In genomic region chr14:61483477-61483876, GRCh38 we compare ENCODE assay signal across 24 cellular contexts.
DNase-seq lines count a peak whose midpoint lies in the region; ATAC-seq and TF ChIP-seq lines count a peak whose summit lies in the region.
"Had no signal": no experiment of that assay in that cellular context is flagged by ENCODE, and none has a peak within 500 bp of the region (broad histone marks: within the 10 kb centered on the region; RNA-seq: fewer than 3 reads in every experiment).

No MANE protein-coding gene starts in this region.

- ATAC-seq in CD8-positive, alpha-beta T cell = no peak
- no peak for ATAC-seq in activated naive CD8-positive, alpha-beta T cell treated with anti-CD3 and anti-CD28 coated beads, Interleukin-2, amount 10 ng/mL, durations not matched to agents 7 days and 5 days (ENCODE audit: low read depth)
- ATAC-seq in natural killer cell treated with Interleukin-12 subunit alpha and Interleukin-12 subunit beta and Interleukin-15 and Interleukin-18, amount 100 ng/mL, for 72 hours = peak; percentile 55 to 74
- no peak for ATAC-seq in GM21619 (IDR thresholded peaks at IDR 0.05; ENCODE audit: unreplicated experiment)
- ATAC-seq: lower lobe of right lung; stimulated activated naive B cell treated with anti-CD40 and anti-IgM and Interleukin-4, amounts not matched to agents 10 μg/mL and 1 μg/mL and 100 μg/mL, for 72 hours had no signal

- no peaks in the 10 kb centered on the region for H3K9me3 Mint-ChIP-seq in activated CD4-positive, alpha-beta memory T cell treated with anti-CD3 and anti-CD28 coated beads for 36 hours
- H3K9me3 Mint-ChIP-seq in activated CD4-positive, alpha-beta memory T cell treated with anti-CD3 and anti-CD28 coated beads, Interleukin-2, amount 10 ng/mL, durations not matched to agents 7 days and 5 days = no peaks in the 10 kb centered on the region
- H3K9me3 Mint-ChIP-seq in CD8-positive, alpha-beta T cell = no peaks in the 10 kb centered on the region
- no peaks in the 10 kb centered on the region for H3K9me3 Mint-ChIP-seq in activated naive CD8-positive, alpha-beta T cell treated with anti-CD3 and anti-CD28 coated beads, Interleukin-2, amount 10 ng/mL, durations not matched to agents 7 days and 5 days
- H3K9me3 Mint-ChIP-seq in natural killer cell treated with Interleukin-12 subunit alpha and Interleukin-12 subunit beta and Interleukin-15 and Interleukin-18, amount 100 ng/mL, for 72 hours = no peaks in the 10 kb centered on the region
- H3K9me3 Mint-ChIP-seq: activated B cell treated with CpG ODN at 0.5 μM for 24 hours; nephron progenitor cell; stimulated activated naive B cell treated with anti-CD40 and anti-IgM and Interleukin-4, amounts not matched to agents 10 μg/mL and 1 μg/mL and 100 μg/mL, for 72 hours had no signal

- no peak overlapping the region for H3K4me3 ChIP-seq in CD8-positive, alpha-beta T cell (ENCODE audit: low read depth, low read length)
- no peak overlapping the region for H3K4me3 ChIP-seq in ovary
- H3K4me3 ChIP-seq: breast epithelium, GM23248, hepatocyte, lower lobe of right lung, SJCRH30, testis had no signal

- intact Hi-C loops in activated CD4-positive, alpha-beta memory T cell treated with anti-CD3 and anti-CD28 coated beads for 36 hours (cut with micrococcal nuclease) = no loop called here
- intact Hi-C loops in CD8-positive, alpha-beta T cell (cut with DNase I, micrococcal nuclease) = no loop called here
- intact Hi-C loops in ovary (cut with DNase I) = loop anchor here in 2 of 4 donors (10.0 kb wide), 2 partner anchors 51 to 91 kb away; no protein-coding TSS in a partner anchor

- H3K36me3 ChIP-seq in CD8-positive, alpha-beta T cell (ENCODE audit: insufficient read depth, low read length) = peaks cover 37% of the 10 kb centered on the region
- no peaks in the 10 kb centered on the region for H3K36me3 ChIP-seq in ovary
- H3K36me3 ChIP-seq: breast epithelium, SJCRH30 had no signal

- no peak for TF ChIP-seq POLR2A in ovary (IDR thresholded peaks at IDR 0.05)

- H3K4me1 ChIP-seq in CD8-positive, alpha-beta T cell (ENCODE audit: insufficient read depth, low read length) = peaks cover 48% of the 10 kb centered on the region
- H3K4me1 ChIP-seq in ovary (ENCODE audit: insufficient read depth) = peaks cover 2% of the 10 kb centered on the region
- H3K4me1 ChIP-seq: breast epithelium, SJCRH30 had no signal

- no peak for TF ChIP-seq CTCF in CD8-positive, alpha-beta T cell (IDR thresholded peaks at IDR 0.05)
- TF ChIP-seq CTCF in ovary (IDR thresholded peaks at IDR 0.05) = no peak

- H3K27ac Mint-ChIP-seq in activated CD4-positive, alpha-beta memory T cell treated with anti-CD3 and anti-CD28 coated beads for 36 hours = peak overlapping the region; percentile 4
- H3K27ac Mint-ChIP-seq in activated CD4-positive, alpha-beta memory T cell treated with anti-CD3 and anti-CD28 coated beads, Interleukin-2, amount 10 ng/mL, durations not matched to agents 7 days and 5 days = no peak overlapping the region
- H3K27ac Mint-ChIP-seq in CD8-positive, alpha-beta T cell = peak overlapping the region; percentile 86
- H3K27ac Mint-ChIP-seq in activated naive CD8-positive, alpha-beta T cell treated with anti-CD3 and anti-CD28 coated beads, Interleukin-2, amount 10 ng/mL, durations not matched to agents 7 days and 5 days = peak overlapping the region; percentile 70
- no peak overlapping the region for H3K27ac Mint-ChIP-seq in natural killer cell treated with Interleukin-12 subunit alpha and Interleukin-12 subunit beta and Interleukin-15 and Interleukin-18, amount 100 ng/mL, for 72 hours
- H3K27ac Mint-ChIP-seq: activated B cell treated with CpG ODN at 0.5 μM for 24 hours; nephron progenitor cell; stimulated activated naive B cell treated with anti-CD40 and anti-IgM and Interleukin-4, amounts not matched to agents 10 μg/mL and 1 μg/mL and 100 μg/mL, for 72 hours had no signal

- H3K4me1 Mint-ChIP-seq in activated CD4-positive, alpha-beta memory T cell treated with anti-CD3 and anti-CD28 coated beads for 36 hours (ENCODE audit: low read depth) = peaks cover 81% of the 10 kb centered on the region
- H3K4me1 Mint-ChIP-seq in activated CD4-positive, alpha-beta memory T cell treated with anti-CD3 and anti-CD28 coated beads, Interleukin-2, amount 10 ng/mL, durations not matched to agents 7 days and 5 days = peaks cover 49% of the 10 kb centered on the region
- H3K4me1 Mint-ChIP-seq in CD8-positive, alpha-beta T cell (ENCODE audit: low read depth) = peaks cover 74% of the 10 kb centered on the region
- H3K4me1 Mint-ChIP-seq in activated naive CD8-positive, alpha-beta T cell treated with anti-CD3 and anti-CD28 coated beads, Interleukin-2, amount 10 ng/mL, durations not matched to agents 7 days and 5 days = peaks cover 65% of the 10 kb centered on the region
- peaks cover 81 to 91% of the 10 kb centered on the region in 2 donors for H3K4me1 Mint-ChIP-seq in natural killer cell treated with Interleukin-12 subunit alpha and Interleukin-12 subunit beta and Interleukin-15 and Interleukin-18, amount 100 ng/mL, for 72 hours (ENCODE audit: low read depth in 2 of 2)

- no peak overlapping the region for H3K27ac ChIP-seq in CD8-positive, alpha-beta T cell (ENCODE audit: low read depth, low read length)
- H3K27ac ChIP-seq in ovary = no peak overlapping the region
- H3K27ac ChIP-seq: breast epithelium, GM23248, lower lobe of right lung, SJCRH30, testis had no signal

- POLR2A ChIA-PET in activated CD4-positive, alpha-beta memory T cell treated with anti-CD3 and anti-CD28 coated beads for 36 hours (lab: Charles Lee) = interaction anchor here (1.4 kb wide), 1 partner anchor 10 kb away, joined by 5 read pairs; no protein-coding TSS in a partner anchor
- POLR2A ChIA-PET in activated CD4-positive, alpha-beta memory T cell treated with anti-CD3 and anti-CD28 coated beads, Interleukin-2, amount 10 ng/mL, durations not matched to agents 7 days and 5 days (lab: Charles Lee) = interaction anchor here (0.6 kb wide), 1 partner anchor 212 kb away, joined by 3 read pairs; the partner anchor contains the start of gene HIF1A
- POLR2A ChIA-PET in CD8-positive, alpha-beta T cell (lab: Charles Lee) = interaction anchor here (0.6 kb wide), 2 partner anchors 29 to 155 kb away, joined by 3 to 6 read pairs; no protein-coding TSS in a partner anchor
- POLR2A ChIA-PET in activated naive CD8-positive, alpha-beta T cell treated with anti-CD3 and anti-CD28 coated beads, Interleukin-2, amount 10 ng/mL, durations not matched to agents 7 days and 5 days (lab: Charles Lee) = no interaction called here

- WGBS in ovary, 3 donors = 42 to 72% (median 49%) methylated on average over 7 of the region's 7 CpGs

- H3K27me3 Mint-ChIP-seq in activated CD4-positive, alpha-beta memory T cell treated with anti-CD3 and anti-CD28 coated beads for 36 hours = no peaks in the 10 kb centered on the region
- no peaks in the 10 kb centered on the region for H3K27me3 Mint-ChIP-seq in activated CD4-positive, alpha-beta memory T cell treated with anti-CD3 and anti-CD28 coated beads, Interleukin-2, amount 10 ng/mL, durations not matched to agents 7 days and 5 days
- H3K27me3 Mint-ChIP-seq in CD8-positive, alpha-beta T cell (ENCODE audit: low read depth) = no peaks in the 10 kb centered on the region
- H3K27me3 Mint-ChIP-seq in activated naive CD8-positive, alpha-beta T cell treated with anti-CD3 and anti-CD28 coated beads, Interleukin-2, amount 10 ng/mL, durations not matched to agents 7 days and 5 days = no peaks in the 10 kb centered on the region
- H3K27me3 Mint-ChIP-seq in natural killer cell treated with Interleukin-12 subunit alpha and Interleukin-12 subunit beta and Interleukin-15 and Interleukin-18, amount 100 ng/mL, for 72 hours = no peaks in the 10 kb centered on the region
- H3K27me3 Mint-ChIP-seq: activated B cell treated with CpG ODN at 0.5 μM for 24 hours; stimulated activated naive B cell treated with anti-CD40 and anti-IgM and Interleukin-4, amounts not matched to agents 10 μg/mL and 1 μg/mL and 100 μg/mL, for 72 hours had no signal

- CTCF ChIA-PET in activated CD4-positive, alpha-beta memory T cell treated with anti-CD3 and anti-CD28 coated beads for 36 hours (lab: Charles Lee) = interaction anchor here (0.8 to 1.5 kb wide), 3 partner anchors 8 to 354 kb away, joined by 3 to 6 read pairs (median 5); no protein-coding TSS in a partner anchor
- CTCF ChIA-PET in activated CD4-positive, alpha-beta memory T cell treated with anti-CD3 and anti-CD28 coated beads, Interleukin-2, amount 10 ng/mL, durations not matched to agents 7 days and 5 days (lab: Charles Lee) = interaction anchor here (0.6 to 2.1 kb wide), 2 partner anchors 8 to 20 kb away, joined by 3 to 5 read pairs; no protein-coding TSS in a partner anchor
- CTCF ChIA-PET in CD8-positive, alpha-beta T cell (lab: Charles Lee) = interaction anchor here (1.1 to 1.9 kb wide), 2 partner anchors 12 to 247 kb away, joined by 3 to 6 read pairs; no protein-coding TSS in a partner anchor

- H3K36me3 Mint-ChIP-seq in activated CD4-positive, alpha-beta memory T cell treated with anti-CD3 and anti-CD28 coated beads for 36 hours = peaks cover 49% of the 10 kb centered on the region
- H3K36me3 Mint-ChIP-seq in activated CD4-positive, alpha-beta memory T cell treated with anti-CD3 and anti-CD28 coated beads, Interleukin-2, amount 10 ng/mL, durations not matched to agents 7 days and 5 days (ENCODE audit: low read depth) = peaks cover 79% of the 10 kb centered on the region
- H3K36me3 Mint-ChIP-seq in CD8-positive, alpha-beta T cell = peaks cover 86% of the 10 kb centered on the region
- H3K36me3 Mint-ChIP-seq in activated naive CD8-positive, alpha-beta T cell treated with anti-CD3 and anti-CD28 coated beads, Interleukin-2, amount 10 ng/mL, durations not matched to agents 7 days and 5 days = peaks cover 58% of the 10 kb centered on the region
- H3K36me3 Mint-ChIP-seq in natural killer cell treated with Interleukin-12 subunit alpha and Interleukin-12 subunit beta and Interleukin-15 and Interleukin-18, amount 100 ng/mL, for 72 hours = peaks cover 50% of the 10 kb centered on the region

- TF ChIP-seq EP300 in ovary (IDR thresholded peaks at IDR 0.05) = no peak

- H3K9me3 ChIP-seq in CD8-positive, alpha-beta T cell (ENCODE audit: low read length) = no peaks in the 10 kb centered on the region
- H3K9me3 ChIP-seq in ovary = no peaks in the 10 kb centered on the region
- H3K9me3 ChIP-seq: breast epithelium, lower lobe of right lung, SJCRH30, testis had no signal

- H3K4me3 Mint-ChIP-seq in activated CD4-positive, alpha-beta memory T cell treated with anti-CD3 and anti-CD28 coated beads for 36 hours = no peak overlapping the region
- H3K4me3 Mint-ChIP-seq in activated CD4-positive, alpha-beta memory T cell treated with anti-CD3 and anti-CD28 coated beads, Interleukin-2, amount 10 ng/mL, durations not matched to agents 7 days and 5 days = no peak overlapping the region
- no peak overlapping the region for H3K4me3 Mint-ChIP-seq in CD8-positive, alpha-beta T cell
- no peak overlapping the region for H3K4me3 Mint-ChIP-seq in activated naive CD8-positive, alpha-beta T cell treated with anti-CD3 and anti-CD28 coated beads, Interleukin-2, amount 10 ng/mL, durations not matched to agents 7 days and 5 days
- H3K4me3 Mint-ChIP-seq in natural killer cell treated with Interleukin-12 subunit alpha and Interleukin-12 subunit beta and Interleukin-15 and Interleukin-18, amount 100 ng/mL, for 72 hours = peak overlapping the region; percentile 56
- H3K4me3 Mint-ChIP-seq: activated B cell treated with CpG ODN at 0.5 μM for 24 hours; CD14-positive monocyte; nephron progenitor cell; stimulated activated naive B cell treated with anti-CD40 and anti-IgM and Interleukin-4, amounts not matched to agents 10 μg/mL and 1 μg/mL and 100 μg/mL, for 72 hours had no signal

- H3K27me3 ChIP-seq in CD8-positive, alpha-beta T cell (ENCODE audit: insufficient read depth, low read length) = no peaks in the 10 kb centered on the region
- no peaks in the 10 kb centered on the region for H3K27me3 ChIP-seq in ovary
- H3K27me3 ChIP-seq: breast epithelium, hepatocyte, SJCRH30, testis had no signal

- DNase-seq in activated CD4-positive, alpha-beta memory T cell treated with anti-CD3 and anti-CD28 coated beads for 36 hours = no peak
- no peak for DNase-seq in activated CD4-positive, alpha-beta memory T cell treated with anti-CD3 and anti-CD28 coated beads, Interleukin-2, amount 10 ng/mL, durations not matched to agents 7 days and 5 days
- DNase-seq in CD8-positive, alpha-beta T cell = no peak
- DNase-seq in activated naive CD8-positive, alpha-beta T cell treated with anti-CD3 and anti-CD28 coated beads, Interleukin-2, amount 10 ng/mL, durations not matched to agents 7 days and 5 days = no peak
- no peak for DNase-seq in natural killer cell treated with Interleukin-12 subunit alpha and Interleukin-12 subunit beta and Interleukin-15 and Interleukin-18, amount 100 ng/mL, for 72 hours (ENCODE audit: low spot score)
- DNase-seq in GOT3 (lab: John Stamatoyannopoulos, UW) = no peak
- no peak for DNase-seq in ovary
- DNase-seq: activated B cell treated with CpG ODN at 0.5 μM for 24 hours; activated CD4-positive, alpha-beta T cell treated with anti-CD3 and anti-CD28 coated beads, Interleukin-2, amount 50 U/mL, for 4 hours; activated effector memory CD4-positive, alpha-beta T cell treated with anti-CD3 and anti-CD28 coated beads, Interleukin-2, amount 50 U/mL, for 16 hours; GM23248; lower lobe of right lung; NCI-H1092; NCI-H1694 treated with DMSO at 0.1 percent for 48 hours; NCI-H446 treated with DMSO at 0.1 percent for 48 hours; nephron progenitor cell; SJCRH30; stimulated activated CD4-positive, alpha-beta T cell treated with anti-CD3 and anti-CD28 coated beads, Interleukin-15, amount 100 ng/mL, for 24 hours; stimulated activated naive B cell treated with anti-CD40 and anti-IgM and Interleukin-4, amounts not matched to agents 10 μg/mL and 1 μg/mL and 100 μg/mL, for 72 hours; testis had no signal

Comparison
In these comparisons a context has a peak if more than half of its experiments do, and no peak if none do; other contexts are left out.
1. H3K27ac Mint-ChIP-seq: peak in activated CD4-positive, alpha-beta memory T cell treated with anti-CD3 and anti-CD28 coated beads for 36 hours (single experiment), CD8-positive, alpha-beta T cell (single experiment) and activated naive CD8-positive, alpha-beta T cell treated with anti-CD3 and anti-CD28 coated beads, Interleukin-2, amount 10 ng/mL, durations not matched to agents 7 days and 5 days (single experiment); none in activated CD4-positive, alpha-beta memory T cell treated with anti-CD3 and anti-CD28 coated beads, Interleukin-2, amount 10 ng/mL, durations not matched to agents 7 days and 5 days (single experiment) and natural killer cell treated with Interleukin-12 subunit alpha and Interleukin-12 subunit beta and Interleukin-15 and Interleukin-18, amount 100 ng/mL, for 72 hours (0 of 2).
2. ATAC-seq: peak in natural killer cell treated with Interleukin-12 subunit alpha and Interleukin-12 subunit beta and Interleukin-15 and Interleukin-18, amount 100 ng/mL, for 72 hours (2 of 2); none in CD8-positive, alpha-beta T cell (single experiment), activated naive CD8-positive, alpha-beta T cell treated with anti-CD3 and anti-CD28 coated beads, Interleukin-2, amount 10 ng/mL, durations not matched to agents 7 days and 5 days (single experiment) and GM21619 (single experiment).